Comparison of ENCODE assay signal across 14 cellular contexts in genomic region chr16:23729503-23730424, GRCh38. TPM values are rescaled to one million over a fixed set of nuclear protein-coding genes. Genes with fewer than 3 reads are reported as not detected.
DNase-seq lines count a peak whose midpoint lies in the region; ATAC-seq and TF ChIP-seq lines count a peak whose summit lies in the region.
"Had no signal": no experiment of that assay in that cellular context is flagged by ENCODE, and none has a peak within 500 bp of the region (broad histone marks: within the 10 kb centered on the region; RNA-seq: fewer than 3 reads in every experiment).

No MANE protein-coding gene starts in this region.

- peak overlapping the region; percentile 82 for H2AFZ ChIP-seq in GM23338

- H3K79me2 ChIP-seq in GM23338 (replicated peaks; ENCODE audit: insufficient read depth), result no peaks in the 10 kb centered on the region

- H3K9me3 Mint-ChIP-seq in GM23338, result no peaks in the 10 kb centered on the region
- H3K9me3 Mint-ChIP-seq in effector memory CD8-positive, alpha-beta T cell, result no peaks in the 10 kb centered on the region
- H3K9me3 Mint-ChIP-seq: activated CD4-positive, alpha-beta T cell treated with anti-CD3 and anti-CD28 coated beads, Interleukin-2, amount 10 ng/mL, durations not matched to agents 24 days and 14 days; CD8-positive, alpha-beta T cell; stimulated activated effector memory CD8-positive, alpha-beta T cell treated with anti-CD3 and anti-CD28 coated beads, Interleukin-12 subunit alpha, Interleukin-12 subunit beta, amount 100 ng/mL, for 72 hours had no signal

- DNase-seq in A172 (ENCODE audit: low spot score), result peak; percentile 8
- DNase-seq in GM23338 (ENCODE audit: low spot score), result peak; percentile 81
- DNase-seq in RKO (ENCODE audit: low spot score), result peak; percentile 30
- DNase-seq in fibroblast of villous mesenchyme (ENCODE audit: low read depth), result peak; percentile 47
- DNase-seq in effector memory CD8-positive, alpha-beta T cell, result no peak
- no peak for DNase-seq in putamen (ENCODE audit: low spot score)
- no peak for DNase-seq in activated CD8-positive, alpha-beta memory T cell treated with anti-CD3 and anti-CD28 coated beads, Interleukin-2, amount 50 U/mL, for 4 hours
- no peak for DNase-seq in stimulated activated CD4-positive, alpha-beta T cell treated with anti-CD3 and anti-CD28 coated beads, Interleukin-4, amount 100 ng/mL, for 1 hour
- DNase-seq: activated CD4-positive, alpha-beta T cell treated with anti-CD3 and anti-CD28 coated beads, Interleukin-2, amount 10 ng/mL, durations not matched to agents 24 days and 14 days; CD8-positive, alpha-beta T cell; NCI-H2171 treated with DMSO at 0.1 percent for 48 hours; retina had no signal

- H3K4me2 ChIP-seq in GM23338, result peak overlapping the region; percentile 45; the same call in 1 of the 2 replicates

- H3K4me3 Mint-ChIP-seq in GM23338, result no peak overlapping the region
- H3K4me3 Mint-ChIP-seq in effector memory CD8-positive, alpha-beta T cell, result no peak overlapping the region
- H3K4me3 Mint-ChIP-seq: activated CD4-positive, alpha-beta T cell treated with anti-CD3 and anti-CD28 coated beads, Interleukin-2, amount 10 ng/mL, durations not matched to agents 24 days and 14 days; CD8-positive, alpha-beta T cell; stimulated activated effector memory CD8-positive, alpha-beta T cell treated with anti-CD3 and anti-CD28 coated beads, Interleukin-12 subunit alpha, Interleukin-12 subunit beta, amount 100 ng/mL, for 72 hours had no signal

- H3K27ac Mint-ChIP-seq in GM23338, result peak overlapping the region; percentile 72
- H3K27ac Mint-ChIP-seq in effector memory CD8-positive, alpha-beta T cell, result peak overlapping the region in 1 of 2 donors; percentile 46
- H3K27ac Mint-ChIP-seq: activated CD4-positive, alpha-beta T cell treated with anti-CD3 and anti-CD28 coated beads, Interleukin-2, amount 10 ng/mL, durations not matched to agents 24 days and 14 days; CD8-positive, alpha-beta T cell; stimulated activated effector memory CD8-positive, alpha-beta T cell treated with anti-CD3 and anti-CD28 coated beads, Interleukin-12 subunit alpha, Interleukin-12 subunit beta, amount 100 ng/mL, for 72 hours had no signal

- 0 out of 2 replicates have a peak, but pooled peaks cover 3% of the 10 kb centered on the region for H3K9me2 ChIP-seq in GM23338 (ENCODE audit: insufficient read depth)

- no peaks in the 10 kb centered on the region for H3K36me3 Mint-ChIP-seq in GM23338 (ENCODE audit: low read depth)
- H3K36me3 Mint-ChIP-seq in effector memory CD8-positive, alpha-beta T cell (ENCODE audit: insufficient read depth), result no peaks in the 10 kb centered on the region
- H3K36me3 Mint-ChIP-seq: CD8-positive, alpha-beta T cell; stimulated activated effector memory CD8-positive, alpha-beta T cell treated with anti-CD3 and anti-CD28 coated beads, Interleukin-12 subunit alpha, Interleukin-12 subunit beta, amount 100 ng/mL, for 72 hours had no signal

- H3K4me3 ChIP-seq in GM23338 (no peak overlapping the region), fibroblast of villous mesenchyme (ENCODE audit: low read depth, low read length) (no peak overlapping the region)
- H3K4me3 ChIP-seq: cardiac muscle cell had no signal

- no peak for TF ChIP-seq CTCF in GM23338 (conservative IDR thresholded peaks at IDR 0.05; ENCODE audit: low read depth in 2 of 2)
- TF ChIP-seq CTCF in fibroblast of villous mesenchyme (IDR thresholded peaks at IDR 0.05; ENCODE audit: insufficient read depth, low read depth, low read length), result no peak

- H3K36me3 ChIP-seq in GM23338 (ENCODE audit: insufficient read depth), result no peaks in the 10 kb centered on the region
- H3K36me3 ChIP-seq: cardiac muscle cell had no signal

- H3K27me3 Mint-ChIP-seq in GM23338 (ENCODE audit: insufficient read depth, low read depth, poor library complexity), result peaks cover 9% of the 10 kb centered on the region
- peaks cover 22 to 23% of the 10 kb centered on the region in 2 donors for H3K27me3 Mint-ChIP-seq in effector memory CD8-positive, alpha-beta T cell

- H4K20me1 ChIP-seq in GM23338 (replicated peaks; ENCODE audit: insufficient read depth), result no peaks in the 10 kb centered on the region

- H3K4me1 Mint-ChIP-seq in GM23338, result peaks cover 11% of the 10 kb centered on the region
- H3K4me1 Mint-ChIP-seq in effector memory CD8-positive, alpha-beta T cell (ENCODE audit: low read depth in 2 of 2), result peaks cover 4 to 5% of the 10 kb centered on the region in 2 donors

- peaks cover 6% of the 10 kb centered on the region; the same call in 1 of the 2 replicates for H3K4me1 ChIP-seq in GM23338 (ENCODE audit: insufficient read depth)

- 0 out of 2 replicates have a peak overlapping the region, but pooled peaks have one; percentile 14 for H3K27ac ChIP-seq in GM23338 (ENCODE audit: low read depth)
- H3K27ac ChIP-seq: cardiac muscle cell had no signal

- peak; percentile 90 for ATAC-seq in GM23338
- ATAC-seq in effector memory CD8-positive, alpha-beta T cell (replicated peaks), result no peak
- ATAC-seq: CD8-positive, alpha-beta T cell; stimulated activated effector memory CD8-positive, alpha-beta T cell treated with anti-CD3 and anti-CD28 coated beads, Interleukin-12 subunit alpha, Interleukin-12 subunit beta, amount 100 ng/mL, for 72 hours had no signal

- H3K27me3 ChIP-seq in GM23338 (ENCODE audit: insufficient read depth), result no peaks in the 10 kb centered on the region
- H3K27me3 ChIP-seq: cardiac muscle cell had no signal

- no peaks in the 10 kb centered on the region for H3F3A ChIP-seq in GM23338 (replicated peaks; ENCODE audit: low read depth)

TF ChIP-seq in GM23338, 12 proteins besides CTCF, POLR2A, EP300 and RAD21:
- TF ChIP-seq CREB1 (CRISPR knock-in tag; IDR thresholded peaks at IDR 0.05; ENCODE audit: low read depth) (no peak), NANOG (IDR thresholded peaks at IDR 0.05; ENCODE audit: borderline replicate concordance) (no peak), ZNF331 (CRISPR knock-in tag; IDR thresholded peaks at IDR 0.05; ENCODE audit: low read depth) (no peak), JUNB (IDR thresholded peaks at IDR 0.05; ENCODE audit: unreplicated experiment) (no peak), REST (IDR thresholded peaks at IDR 0.05; ENCODE audit: unreplicated experiment) (no peak), EZH2 (IDR thresholded peaks at IDR 0.05; ENCODE audit: low read depth, unreplicated experiment) (no peak), STAT1 (IDR thresholded peaks at IDR 0.05; ENCODE audit: unreplicated experiment) (no peak), ZNF114 (CRISPR knock-in tag; IDR thresholded peaks at IDR 0.05) (no peak)
TF ChIP-seq in GM23338: peak in this region for 0.

RNA-seq across cellular contexts. Expression of gene ERN2, which starts 16.7 kb away (rescaled TPM):
- not detected in 2 replicates for total RNA-seq in A172 (2014; rRNA removed; shearing (Covaris generic))
- 0.97 and 1.1 TPM in 2 replicates for total RNA-seq in GM23338 (2014; rRNA removed; shearing (Covaris generic))
- 0.73 and 0.97 TPM in 2 replicates for polyA plus RNA-seq in GM23338 (2016; fragmentation: Nextera tagmentation; extraction: Ambion mirVana)
- total RNA-seq in fibroblast of villous mesenchyme, result 0.43 TPM in 1 of 2 replicates, not detected in the other
- total RNA-seq: activated CD4-positive, alpha-beta T cell treated with anti-CD3 and anti-CD28 coated beads, Interleukin-2, amount 10 ng/mL, durations not matched to agents 24 days and 14 days; CD8-positive, alpha-beta T cell had no signal

RNA-seq across cellular contexts. Expression of gene CHP2, which starts 25.1 kb away (rescaled TPM):
- total RNA-seq in A172 (2014; rRNA removed; shearing (Covaris generic)), result not detected in 2 replicates
- total RNA-seq in GM23338 (2014; rRNA removed; shearing (Covaris generic)), result 3.3 and 3.7 TPM in 2 replicates
- 2.3 and 2.4 TPM in 2 replicates for polyA plus RNA-seq in GM23338 (2016; fragmentation: Nextera tagmentation; extraction: Ambion mirVana)
- total RNA-seq in fibroblast of villous mesenchyme, result not detected in 2 replicates
- total RNA-seq: activated CD4-positive, alpha-beta T cell treated with anti-CD3 and anti-CD28 coated beads, Interleukin-2, amount 10 ng/mL, durations not matched to agents 24 days and 14 days; cardiac muscle cell; CD8-positive, alpha-beta T cell had no signal
- polyA plus RNA-seq: cardiac muscle cell had no signal

RNA-seq across cellular contexts. Expression of gene PLK1, which starts 51.1 kb away (rescaled TPM):
- total RNA-seq in A172 (2014; rRNA removed; shearing (Covaris generic)), result 56.0 and 62.7 TPM in 2 replicates
- total RNA-seq in GM23338 (2014; rRNA removed; shearing (Covaris generic)), result 141 TPM in 2 replicates
- 66.0 and 69.0 TPM in 2 replicates for polyA plus RNA-seq in GM23338 (2016; fragmentation: Nextera tagmentation; extraction: Ambion mirVana)
- total RNA-seq in fibroblast of villous mesenchyme, result 12.6 and 24.6 TPM in 2 replicates

Comparison
In these comparisons a context has a peak if more than half of its experiments do, and no peak if none do; other contexts are left out.
1. DNase-seq: peak in A172 (single experiment), GM23338 (single experiment), RKO (single experiment) and fibroblast of villous mesenchyme (single experiment); none in effector memory CD8-positive, alpha-beta T cell (0 of 3), putamen (single experiment), activated CD8-positive, alpha-beta memory T cell treated with anti-CD3 and anti-CD28 coated beads, Interleukin-2, amount 50 U/mL, for 4 hours (single experiment) and stimulated activated CD4-positive, alpha-beta T cell treated with anti-CD3 and anti-CD28 coated beads, Interleukin-4, amount 100 ng/mL, for 1 hour (single experiment).